8 cellular contexts compared by ENCODE assay signal in genomic region chr18:62525611-62526010, GRCh38. TPM values are rescaled to one million over a fixed set of nuclear protein-coding genes. Genes with fewer than 3 reads are reported as not detected.
DNase-seq lines count a peak whose midpoint lies in the region; TF ChIP-seq lines count a peak whose summit lies in the region.

No MANE protein-coding gene starts in this region.

- H4K20me1 ChIP-seq in OCI-LY7 (ENCODE audit: insufficient read depth, low read length): no peaks in the 10 kb centered on the region; the same call in 1 of the 2 replicates

- CTCF ChIA-PET in OCI-LY7 (lab: Charles Lee; ENCODE audit: unreplicated experiment): no interaction called here

- no peaks in the 10 kb centered on the region for H3K9me2 ChIP-seq in OCI-LY7 (ENCODE audit: insufficient read depth, low read length)

- H3K4me1 ChIP-seq in OCI-LY7 (ENCODE audit: insufficient read depth, low read length, poor library complexity, severe bottlenecking) (peaks cover 37% of the 10 kb centered on the region), rectal smooth muscle tissue (ENCODE audit: control insufficient read depth, insufficient read depth, low read length) (peaks cover 8% of the 10 kb centered on the region)

- POLR2A ChIA-PET in OCI-LY7 (lab: Charles Lee): no interaction called here

- peak overlapping the region; percentile 78 for H3K27ac ChIP-seq in OCI-LY7 (ENCODE audit: low read depth, low read length, poor library complexity, severe bottlenecking)
- peak overlapping the region; percentile 97 for H3K27ac ChIP-seq in rectal smooth muscle tissue (ENCODE audit: low read depth, low read length)

- H3K4me2 ChIP-seq in OCI-LY7 (ENCODE audit: low read length): peak overlapping the region; percentile 87

- no peak overlapping the region for H2AFZ ChIP-seq in OCI-LY7 (ENCODE audit: low read length)

- BruUV-seq in OCI-LY7 (replicated peaks; lab: Mats Ljungman, UMichigan): no TSS peak

- intact Hi-C loops in OCI-LY7 (cut with micrococcal nuclease; ENCODE audit: unreplicated experiment): loop anchor here (5.0 kb wide), 1 partner anchor 192 kb away; the partner anchor contains the start of gene PHLPP1

- H3K36me3 ChIP-seq in OCI-LY7 (ENCODE audit: insufficient read depth, low read length) (no peaks in the 10 kb centered on the region), rectal smooth muscle tissue (ENCODE audit: control insufficient read depth, insufficient read depth, low read length) (no peaks in the 10 kb centered on the region)

- DNase-seq in GM12864 (ENCODE audit: low read depth) (no peak), OCI-LY7 (ENCODE audit: low spot score) (no peak), erythroblast (lab: John Stamatoyannopoulos, UW) (peak; percentile 53 to 72), NCI-H1436 treated with DMSO at 0.1 percent for 48 hours (lab: John Stamatoyannopoulos, UW) (no peak), dedifferentiated amniotic fluid mesenchymal stem cell (ENCODE audit: extremely low spot score) (no peak), 8988T (no peak)
- no peak for DNase-seq in central memory CD4-positive, alpha-beta T cell

- H3K27me3 ChIP-seq in rectal smooth muscle tissue (ENCODE audit: control insufficient read depth, insufficient read depth, low read length): no peaks in the 10 kb centered on the region

- no peak for TF ChIP-seq POLR2A in erythroblast (IDR thresholded peaks at IDR 0.05; ENCODE audit: low read length)

- TF ChIP-seq CTCF in GM12864 (IDR thresholded peaks at IDR 0.05; ENCODE audit: low read depth, low read length, missing control alignments): no peak
- TF ChIP-seq CTCF in OCI-LY7 (conservative IDR thresholded peaks at IDR 0.05; ENCODE audit: low read length): no peak

- no peaks in the 10 kb centered on the region for H3K9me3 ChIP-seq in OCI-LY7 (ENCODE audit: low read length)

- H3K4me3 ChIP-seq in GM12864 (ENCODE audit: low read depth, low read length) (peak overlapping the region; percentile 96), OCI-LY7 (ENCODE audit: low read depth, low read length, poor library complexity, severe bottlenecking) (peak overlapping the region; percentile 87), rectal smooth muscle tissue (ENCODE audit: low read length) (peak overlapping the region; percentile 62)

- peaks cover 55% of the 10 kb centered on the region for H3K79me2 ChIP-seq in OCI-LY7 (ENCODE audit: insufficient read depth, low read depth, low read length)

- H3K9ac ChIP-seq in rectal smooth muscle tissue (ENCODE audit: low read length): no peak overlapping the region

RNA-seq across cellular contexts. Expression of gene ZCCHC2, which starts 2.8 kb away (rescaled TPM):
- 13.5 and 17.5 TPM in 2 replicates for total RNA-seq in OCI-LY7 (2014; rRNA removed; shearing (Covaris generic))
- total RNA-seq in OCI-LY7 (2022): 16.8 and 16.9 TPM in 2 replicates

Comparison
In these comparisons a context has a peak if more than half of its experiments do, and no peak if none do; other contexts are left out.
1. DNase-seq: peak in erythroblast (2 of 2); none in GM12864 (single experiment), OCI-LY7 (single experiment), NCI-H1436 treated with DMSO at 0.1 percent for 48 hours (single experiment), central memory CD4-positive, alpha-beta T cell (single experiment), dedifferentiated amniotic fluid mesenchymal stem cell (single experiment) and 8988T (single experiment).
2. Peak in every context shown above with its lines, with median percentiles within 50 percentile points of each other: H3K4me3 ChIP-seq.